In genomic region chr7:99096124-99096887, GRCh38 we compare ENCODE assay signal across 1 cellular context.
TF ChIP-seq lines count a peak whose summit lies in the region.

No MANE protein-coding gene starts in this region.

TF ChIP-seq in HepG2, 621 proteins besides CTCF, POLR2A, EP300 and RAD21 (continued from another document and continues in another):
- TF ChIP-seq, protein P1, sequence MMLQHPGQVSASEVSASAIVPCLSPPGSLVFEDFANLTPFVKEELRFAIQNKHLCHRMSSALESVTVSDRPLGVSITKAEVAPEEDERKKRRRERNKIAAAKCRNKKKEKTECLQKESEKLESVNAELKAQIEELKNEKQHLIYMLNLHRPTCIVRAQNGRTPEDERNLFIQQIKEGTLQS (CRISPR knock-in tag; IDR thresholded peaks at IDR 0.05): no peak
- TF ChIP-seq ZNF12 (CRISPR knock-in tag; IDR thresholded peaks at IDR 0.05) (0 out of 2 replicates have a peak, but pooled peaks have one; percentile 22), ZKSCAN1 (IDR thresholded peaks at IDR 0.05; ENCODE audit: low read length) (no peak), SOX13 (IDR thresholded peaks at IDR 0.05) (no peak), SOX13 (CRISPR knock-in tag; conservative IDR thresholded peaks at IDR 0.05 in 1 of 2, IDR thresholded peaks at IDR 0.05 in 1 of 2) (peak in 1 of 2 experiments; percentile 44; a peak in 1 of 4 replicates), PHB2 (IDR thresholded peaks at IDR 0.05; ENCODE audit: partially characterized antibody) (no peak), SAP130 (CRISPR knock-in tag; IDR thresholded peaks at IDR 0.05; ENCODE audit: low read depth) (peak; percentile 43; the same call in 1 of the 2 replicates), FOXA3 (CRISPR knock-in tag; IDR thresholded peaks at IDR 0.05) (peak; percentile 71), RXRB (CRISPR knock-in tag; IDR thresholded peaks at IDR 0.05; ENCODE audit: borderline replicate concordance) (peak; percentile 57), ZNF788 (CRISPR knock-in tag; IDR thresholded peaks at IDR 0.05; ENCODE audit: borderline replicate concordance) (no peak), GABPA (IDR thresholded peaks at IDR 0.05; ENCODE audit: low read depth, low read length) (no peak), GABPA (CRISPR knock-in tag; IDR thresholded peaks at IDR 0.05; ENCODE audit: low read depth) (no peak), ZNF331 (CRISPR knock-in tag; IDR thresholded peaks at IDR 0.05) (no peak), ZNF761 (CRISPR knock-in tag; conservative IDR thresholded peaks at IDR 0.05) (no peak), PAF1 (CRISPR knock-in tag; IDR thresholded peaks at IDR 0.05) (no peak), SALL1 (CRISPR knock-in tag; IDR thresholded peaks at IDR 0.05) (no peak; the same call in 1 of the 2 replicates), PAXIP1 (CRISPR knock-in tag; conservative IDR thresholded peaks at IDR 0.05) (peak; percentile 47; the same call in 1 of the 2 replicates), KMT2B (CRISPR knock-in tag; IDR thresholded peaks at IDR 0.05) (no peak), ZNF496 (CRISPR knock-in tag; IDR thresholded peaks at IDR 0.05; ENCODE audit: insufficient replicate concordance) (no peak), GTF3A (CRISPR knock-in tag; conservative IDR thresholded peaks at IDR 0.05) (no peak), ZNF558 (CRISPR knock-in tag; IDR thresholded peaks at IDR 0.05; ENCODE audit: borderline replicate concordance) (no peak), ZNF256 (CRISPR knock-in tag; conservative IDR thresholded peaks at IDR 0.05) (no peak), CREB1 (IDR thresholded peaks at IDR 0.05) (no peak), CREB1 (CRISPR knock-in tag; IDR thresholded peaks at IDR 0.05) (peak; percentile 28; the same call in 1 of the 2 replicates), ARID5B (CRISPR knock-in tag; IDR thresholded peaks at IDR 0.05) (peak; percentile 63), LCORL (IDR thresholded peaks at IDR 0.05) (no peak), LCORL (CRISPR knock-in tag; IDR thresholded peaks at IDR 0.05) (0 out of 2 replicates have a peak, but pooled peaks have one; percentile 19), CREM (IDR thresholded peaks at IDR 0.05) (no peak), CREM (CRISPR knock-in tag; IDR thresholded peaks at IDR 0.05) (no peak), TSC22D2 (CRISPR knock-in tag; IDR thresholded peaks at IDR 0.05; ENCODE audit: borderline replicate concordance) (no peak), NFIB (CRISPR knock-in tag; IDR thresholded peaks at IDR 0.05; ENCODE audit: borderline replicate concordance) (no peak), ZNF83 (CRISPR knock-in tag; IDR thresholded peaks at IDR 0.05; ENCODE audit: borderline replicate concordance) (no peak), RARA (CRISPR knock-in tag; IDR thresholded peaks at IDR 0.05) (peak; percentile 64)
- TF ChIP-seq, protein P2, sequence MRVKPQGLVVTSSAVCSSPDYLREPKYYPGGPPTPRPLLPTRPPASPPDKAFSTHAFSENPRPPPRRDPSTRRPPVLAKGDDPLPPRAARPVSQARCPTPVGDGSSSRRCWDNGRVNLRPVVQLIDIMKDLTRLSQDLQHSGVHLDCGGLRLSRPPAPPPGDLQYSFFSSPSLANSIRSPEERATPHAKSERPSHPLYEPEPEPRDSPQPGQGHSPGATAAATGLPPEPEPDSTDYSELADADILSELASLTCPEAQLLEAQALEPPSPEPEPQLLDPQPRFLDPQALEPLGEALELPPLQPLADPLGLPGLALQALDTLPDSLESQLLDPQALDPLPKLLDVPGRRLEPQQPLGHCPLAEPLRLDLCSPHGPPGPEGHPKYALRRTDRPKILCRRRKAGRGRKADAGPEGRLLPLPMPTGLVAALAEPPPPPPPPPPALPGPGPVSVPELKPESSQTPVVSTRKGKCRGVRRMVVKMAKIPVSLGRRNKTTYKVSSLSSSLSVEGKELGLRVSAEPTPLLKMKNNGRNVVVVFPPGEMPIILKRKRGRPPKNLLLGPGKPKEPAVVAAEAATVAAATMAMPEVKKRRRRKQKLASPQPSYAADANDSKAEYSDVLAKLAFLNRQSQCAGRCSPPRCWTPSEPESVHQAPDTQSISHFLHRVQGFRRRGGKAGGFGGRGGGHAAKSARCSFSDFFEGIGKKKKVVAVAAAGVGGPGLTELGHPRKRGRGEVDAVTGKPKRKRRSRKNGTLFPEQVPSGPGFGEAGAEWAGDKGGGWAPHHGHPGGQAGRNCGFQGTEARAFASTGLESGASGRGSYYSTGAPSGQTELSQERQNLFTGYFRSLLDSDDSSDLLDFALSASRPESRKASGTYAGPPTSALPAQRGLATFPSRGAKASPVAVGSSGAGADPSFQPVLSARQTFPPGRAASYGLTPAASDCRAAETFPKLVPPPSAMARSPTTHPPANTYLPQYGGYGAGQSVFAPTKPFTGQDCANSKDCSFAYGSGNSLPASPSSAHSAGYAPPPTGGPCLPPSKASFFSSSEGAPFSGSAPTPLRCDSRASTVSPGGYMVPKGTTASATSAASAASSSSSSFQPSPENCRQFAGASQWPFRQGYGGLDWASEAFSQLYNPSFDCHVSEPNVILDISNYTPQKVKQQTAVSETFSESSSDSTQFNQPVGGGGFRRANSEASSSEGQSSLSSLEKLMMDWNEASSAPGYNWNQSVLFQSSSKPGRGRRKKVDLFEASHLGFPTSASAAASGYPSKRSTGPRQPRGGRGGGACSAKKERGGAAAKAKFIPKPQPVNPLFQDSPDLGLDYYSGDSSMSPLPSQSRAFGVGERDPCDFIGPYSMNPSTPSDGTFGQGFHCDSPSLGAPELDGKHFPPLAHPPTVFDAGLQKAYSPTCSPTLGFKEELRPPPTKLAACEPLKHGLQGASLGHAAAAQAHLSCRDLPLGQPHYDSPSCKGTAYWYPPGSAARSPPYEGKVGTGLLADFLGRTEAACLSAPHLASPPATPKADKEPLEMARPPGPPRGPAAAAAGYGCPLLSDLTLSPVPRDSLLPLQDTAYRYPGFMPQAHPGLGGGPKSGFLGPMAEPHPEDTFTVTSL (CRISPR knock-in tag; IDR thresholded peaks at IDR 0.05; ENCODE audit: borderline replicate concordance): peak; percentile 60; the same call in 1 of the 2 replicates
- TF ChIP-seq, protein P3, sequence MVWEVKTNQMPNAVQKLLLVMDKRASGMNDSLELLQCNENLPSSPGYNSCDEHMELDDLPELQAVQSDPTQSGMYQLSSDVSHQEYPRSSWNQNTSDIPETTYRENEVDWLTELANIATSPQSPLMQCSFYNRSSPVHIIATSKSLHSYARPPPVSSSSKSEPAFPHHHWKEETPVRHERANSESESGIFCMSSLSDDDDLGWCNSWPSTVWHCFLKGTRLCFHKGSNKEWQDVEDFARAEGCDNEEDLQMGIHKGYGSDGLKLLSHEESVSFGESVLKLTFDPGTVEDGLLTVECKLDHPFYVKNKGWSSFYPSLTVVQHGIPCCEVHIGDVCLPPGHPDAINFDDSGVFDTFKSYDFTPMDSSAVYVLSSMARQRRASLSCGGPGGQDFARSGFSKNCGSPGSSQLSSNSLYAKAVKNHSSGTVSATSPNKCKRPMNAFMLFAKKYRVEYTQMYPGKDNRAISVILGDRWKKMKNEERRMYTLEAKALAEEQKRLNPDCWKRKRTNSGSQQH (CRISPR knock-in tag; IDR thresholded peaks at IDR 0.05; ENCODE audit: low read depth): no peak
- TF ChIP-seq, protein P4, sequence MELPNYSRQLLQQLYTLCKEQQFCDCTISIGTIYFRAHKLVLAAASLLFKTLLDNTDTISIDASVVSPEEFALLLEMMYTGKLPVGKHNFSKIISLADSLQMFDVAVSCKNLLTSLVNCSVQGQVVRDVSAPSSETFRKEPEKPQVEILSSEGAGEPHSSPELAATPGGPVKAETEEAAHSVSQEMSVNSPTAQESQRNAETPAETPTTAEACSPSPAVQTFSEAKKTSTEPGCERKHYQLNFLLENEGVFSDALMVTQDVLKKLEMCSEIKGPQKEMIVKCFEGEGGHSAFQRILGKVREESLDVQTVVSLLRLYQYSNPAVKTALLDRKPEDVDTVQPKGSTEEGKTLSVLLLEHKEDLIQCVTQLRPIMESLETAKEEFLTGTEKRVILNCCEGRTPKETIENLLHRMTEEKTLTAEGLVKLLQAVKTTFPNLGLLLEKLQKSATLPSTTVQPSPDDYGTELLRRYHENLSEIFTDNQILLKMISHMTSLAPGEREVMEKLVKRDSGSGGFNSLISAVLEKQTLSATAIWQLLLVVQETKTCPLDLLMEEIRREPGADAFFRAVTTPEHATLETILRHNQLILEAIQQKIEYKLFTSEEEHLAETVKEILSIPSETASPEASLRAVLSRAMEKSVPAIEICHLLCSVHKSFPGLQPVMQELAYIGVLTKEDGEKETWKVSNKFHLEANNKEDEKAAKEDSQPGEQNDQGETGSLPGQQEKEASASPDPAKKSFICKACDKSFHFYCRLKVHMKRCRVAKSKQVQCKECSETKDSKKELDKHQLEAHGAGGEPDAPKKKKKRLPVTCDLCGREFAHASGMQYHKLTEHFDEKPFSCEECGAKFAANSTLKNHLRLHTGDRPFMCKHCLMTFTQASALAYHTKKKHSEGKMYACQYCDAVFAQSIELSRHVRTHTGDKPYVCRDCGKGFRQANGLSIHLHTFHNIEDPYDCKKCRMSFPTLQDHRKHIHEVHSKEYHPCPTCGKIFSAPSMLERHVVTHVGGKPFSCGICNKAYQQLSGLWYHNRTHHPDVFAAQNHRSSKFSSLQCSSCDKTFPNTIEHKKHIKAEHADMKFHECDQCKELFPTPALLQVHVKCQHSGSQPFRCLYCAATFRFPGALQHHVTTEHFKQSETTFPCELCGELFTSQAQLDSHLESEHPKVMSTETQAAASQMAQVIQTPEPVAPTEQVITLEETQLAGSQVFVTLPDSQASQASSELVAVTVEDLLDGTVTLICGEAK (IDR thresholded peaks at IDR 0.05): no peak
- TF ChIP-seq, protein P4 (CRISPR knock-in tag; IDR thresholded peaks at IDR 0.05): no peak
